In genomic region chr1:211579434-211580302, GRCh38 we compare ENCODE assay signal across 1 cellular context.
TF ChIP-seq lines count a peak whose summit lies in the region.

No MANE protein-coding gene starts in this region.

TF ChIP-seq in HepG2, 621 proteins besides CTCF, POLR2A, EP300 and RAD21 (continued from another document and continues in another):
- TF ChIP-seq ZNF281 (CRISPR knock-in tag; IDR thresholded peaks at IDR 0.05; ENCODE audit: borderline replicate concordance) (peak; percentile 89), KAT7 (CRISPR knock-in tag; IDR thresholded peaks at IDR 0.05; ENCODE audit: borderline replicate concordance) (peak; percentile 69), TFDP2 (CRISPR knock-in tag; IDR thresholded peaks at IDR 0.05) (peak; percentile 38; the same call in 1 of the 2 replicates), ZNF629 (CRISPR knock-in tag; conservative IDR thresholded peaks at IDR 0.05) (0 out of 2 replicates have a peak, but pooled peaks have one; percentile 8), HNF4A (CRISPR knock-in tag; IDR thresholded peaks at IDR 0.05) (peak; percentile 67), ZNF264 (CRISPR knock-in tag; IDR thresholded peaks at IDR 0.05) (0 out of 2 replicates have a peak, but pooled peaks have one; percentile 57), NFIB (CRISPR knock-in tag; IDR thresholded peaks at IDR 0.05; ENCODE audit: borderline replicate concordance) (no peak), MXI1 (IDR thresholded peaks at IDR 0.05; ENCODE audit: borderline replicate concordance, low read depth, low read length) (peak; percentile 92; the same call in 2 of the 3 replicates), PHF8 (CRISPR knock-in tag; IDR thresholded peaks at IDR 0.05) (peak; percentile 33), MEIS1 (CRISPR knock-in tag; IDR thresholded peaks at IDR 0.05; ENCODE audit: borderline replicate concordance) (0 out of 2 replicates have a peak, but pooled peaks have one; percentile 31), ZNF263 (CRISPR knock-in tag; IDR thresholded peaks at IDR 0.05) (peak; percentile 83), ETS1 (CRISPR knock-in tag; IDR thresholded peaks at IDR 0.05) (no peak), ZBTB4 (CRISPR knock-in tag; IDR thresholded peaks at IDR 0.05; ENCODE audit: borderline replicate concordance) (0 out of 2 replicates have a peak, but pooled peaks have one; percentile 27), SOX6 (IDR thresholded peaks at IDR 0.05) (no peak), SOX6 (CRISPR knock-in tag; IDR thresholded peaks at IDR 0.05) (peak; percentile 20; the same call in 1 of the 2 replicates), ZXDC (CRISPR knock-in tag; IDR thresholded peaks at IDR 0.05) (peak; percentile 71; the same call in 1 of the 2 replicates), CREM (IDR thresholded peaks at IDR 0.05) (peak; percentile 17; the same call in 1 of the 2 replicates), CREM (CRISPR knock-in tag; IDR thresholded peaks at IDR 0.05) (no peak), MEF2D (CRISPR knock-in tag; IDR thresholded peaks at IDR 0.05) (no peak), ZC3H13 (CRISPR knock-in tag; IDR thresholded peaks at IDR 0.05) (no peak), RFXAP (CRISPR knock-in tag; IDR thresholded peaks at IDR 0.05; ENCODE audit: borderline replicate concordance) (peak; percentile 38; the same call in 1 of the 2 replicates), CBX5 (CRISPR knock-in tag; IDR thresholded peaks at IDR 0.05; ENCODE audit: borderline replicate concordance) (peak; percentile 36; the same call in 1 of the 2 replicates), MXD1 (CRISPR knock-in tag; IDR thresholded peaks at IDR 0.05) (peak; percentile 43; the same call in 1 of the 2 replicates), HOXD1 (CRISPR knock-in tag; IDR thresholded peaks at IDR 0.05) (peak; percentile 38; the same call in 1 of the 2 replicates), ARNTL (CRISPR knock-in tag; IDR thresholded peaks at IDR 0.05) (peak; percentile 89), MAF1 (CRISPR knock-in tag; IDR thresholded peaks at IDR 0.05; ENCODE audit: borderline replicate concordance) (no peak), ZBTB39 (CRISPR knock-in tag; IDR thresholded peaks at IDR 0.05) (peak; percentile 58; the same call in 1 of the 2 replicates), CBX2 (IDR thresholded peaks at IDR 0.05; ENCODE audit: low read depth, low read length) (no peak), CBX2 (CRISPR knock-in tag; IDR thresholded peaks at IDR 0.05; ENCODE audit: low read depth) (peak; percentile 21; the same call in 1 of the 2 replicates), SOX13 (IDR thresholded peaks at IDR 0.05) (peak; percentile 26; the same call in 1 of the 2 replicates), SOX13 (CRISPR knock-in tag; conservative IDR thresholded peaks at IDR 0.05 in 1 of 2, IDR thresholded peaks at IDR 0.05 in 1 of 2) (peak in 1 of 2 experiments; percentile 52; a peak in 1 of 4 replicates), LCORL (IDR thresholded peaks at IDR 0.05) (no peak), LCORL (CRISPR knock-in tag; IDR thresholded peaks at IDR 0.05) (peak; percentile 61), GFI1 (CRISPR knock-in tag; IDR thresholded peaks at IDR 0.05; ENCODE audit: borderline replicate concordance) (no peak), ZFP36L2 (CRISPR knock-in tag; IDR thresholded peaks at IDR 0.05) (no peak), POGZ (CRISPR knock-in tag; IDR thresholded peaks at IDR 0.05) (peak; percentile 50; the same call in 1 of the 2 replicates), ZBTB10 (CRISPR knock-in tag; IDR thresholded peaks at IDR 0.05; ENCODE audit: borderline replicate concordance) (peak; percentile 85), ZNF101 (CRISPR knock-in tag; IDR thresholded peaks at IDR 0.05; ENCODE audit: borderline replicate concordance, low read depth) (no peak), TFAP4 (IDR thresholded peaks at IDR 0.05; ENCODE audit: borderline replicate concordance, low read depth) (peak; percentile 75; the same call in 1 of the 2 replicates), CREBL2 (CRISPR knock-in tag; IDR thresholded peaks at IDR 0.05; ENCODE audit: borderline replicate concordance) (no peak)
